Comparison of ENCODE assay signal across 14 cellular contexts in genomic region chr5:67287795-67288194, GRCh38.
DNase-seq lines count a peak whose midpoint lies in the region; ATAC-seq, FAIRE-seq and TF ChIP-seq lines count a peak whose summit lies in the region.
"Had no signal": no experiment of that assay in that cellular context is flagged by ENCODE, and none has a peak within 500 bp of the region (broad histone marks: within the 10 kb centered on the region; RNA-seq: fewer than 3 reads in every experiment).

No MANE protein-coding gene starts in this region.

- intact Hi-C loops in upper lobe of right lung (cut with DNase I) = no loop called here

- no peak overlapping the region for H3K27ac Mint-ChIP-seq in naive thymus-derived CD8-positive, alpha-beta T cell
- H3K27ac Mint-ChIP-seq: activated CD4-positive, alpha-beta T cell treated with anti-CD3 and anti-CD28 coated beads, Interleukin-2, amount 10 ng/mL, durations not matched to agents 24 days and 14 days; effector memory CD8-positive, alpha-beta T cell had no signal

- no peak overlapping the region for H3K4me3 ChIP-seq in astrocyte of the spinal cord (ENCODE audit: low read depth, low read length)
- H3K4me3 ChIP-seq in upper lobe of right lung = no peak overlapping the region
- H3K4me3 ChIP-seq in brain microvascular endothelial cell (ENCODE audit: low read depth, low read length) = no peak overlapping the region
- H3K4me3 ChIP-seq: pancreas, SJCRH30, thyroid gland had no signal

- H3K4me1 Mint-ChIP-seq in naive thymus-derived CD8-positive, alpha-beta T cell = peaks cover 0 to 5% (median 1%) of the 10 kb centered on the region in 4 donors
- H3K4me1 Mint-ChIP-seq: activated CD4-positive, alpha-beta T cell treated with anti-CD3 and anti-CD28 coated beads, Interleukin-2, amount 10 ng/mL, durations not matched to agents 24 days and 14 days had no signal

- H3K4me1 ChIP-seq in upper lobe of right lung = peaks cover 15% of the 10 kb centered on the region
- H3K4me1 ChIP-seq: pancreas, SJCRH30 had no signal

- H3K9me3 Mint-ChIP-seq in naive thymus-derived CD8-positive, alpha-beta T cell = no peaks in the 10 kb centered on the region
- H3K9me3 Mint-ChIP-seq: activated CD4-positive, alpha-beta T cell treated with anti-CD3 and anti-CD28 coated beads, Interleukin-2, amount 10 ng/mL, durations not matched to agents 24 days and 14 days; effector memory CD8-positive, alpha-beta T cell had no signal

- H3K27me3 ChIP-seq in upper lobe of right lung = no peaks in the 10 kb centered on the region
- no peaks in the 10 kb centered on the region for H3K27me3 ChIP-seq in brain microvascular endothelial cell (replicated peaks)
- H3K27me3 ChIP-seq: pancreas, SJCRH30, thyroid gland had no signal

- H3K27ac ChIP-seq in upper lobe of right lung (no peak overlapping the region), brain microvascular endothelial cell (no peak overlapping the region)
- H3K27ac ChIP-seq: pancreas, SJCRH30 had no signal

- peak; percentile 48 for ATAC-seq in upper lobe of right lung
- ATAC-seq in naive thymus-derived CD8-positive, alpha-beta T cell = no peak
- ATAC-seq: effector memory CD8-positive, alpha-beta T cell had no signal

- TF ChIP-seq POLR2A in GM12892 (IDR thresholded peaks at IDR 0.05; ENCODE audit: low read depth, low read length) = no peak

- H3K36me3 Mint-ChIP-seq in naive thymus-derived CD8-positive, alpha-beta T cell = no peaks in the 10 kb centered on the region

- in situ Hi-C loops in astrocyte of the spinal cord (cut with HindIII; ENCODE audit: low sequenced_read_pairs) (no loop called here), brain microvascular endothelial cell (cut with HindIII; ENCODE audit: low pct_ligation_motif_present, low sequenced_read_pairs) (no loop called here)

- peak; percentile 31 for DNase-seq in NCI-H446 treated with DMSO at 0.1 percent for 48 hours (lab: John Stamatoyannopoulos, UW)
- no peak for DNase-seq in NCI-H446 (lab: John Stamatoyannopoulos, UW)
- peak; percentile 84 for DNase-seq in astrocyte of the spinal cord (ENCODE audit: low read depth, low spot score)
- peak; percentile 15 for DNase-seq in kidney tubule cell (ENCODE audit: low spot score)
- no peak for DNase-seq in upper lobe of right lung
- no peak for DNase-seq in brain microvascular endothelial cell
- no peak for DNase-seq in GM12892 (ENCODE audit: insufficient read length)
- DNase-seq in naive thymus-derived CD8-positive, alpha-beta T cell = no peak
- DNase-seq: activated CD4-positive, alpha-beta T cell treated with anti-CD3 and anti-CD28 coated beads, Interleukin-2, amount 10 ng/mL, durations not matched to agents 24 days and 14 days; activated gamma-delta T cell; effector memory CD8-positive, alpha-beta T cell; pancreas; SJCRH30; thyroid gland had no signal

- TF ChIP-seq CTCF in astrocyte of the spinal cord (IDR thresholded peaks at IDR 0.05; ENCODE audit: low read depth, low read length) = no peak
- TF ChIP-seq CTCF in upper lobe of right lung (IDR thresholded peaks at IDR 0.05) = no peak
- no peak for TF ChIP-seq CTCF in brain microvascular endothelial cell (IDR thresholded peaks at IDR 0.05; ENCODE audit: low read depth, low read length, missing control alignments)

- no peak for FAIRE-seq in GM12892 (lab: Jason Lieb, UNC)
- FAIRE-seq: pancreas had no signal

- no peaks in the 10 kb centered on the region for H3K9me3 ChIP-seq in upper lobe of right lung
- H3K9me3 ChIP-seq: pancreas, SJCRH30, thyroid gland had no signal

- no peaks in the 10 kb centered on the region for H3K36me3 ChIP-seq in upper lobe of right lung
- H3K36me3 ChIP-seq in brain microvascular endothelial cell (replicated peaks) = no peaks in the 10 kb centered on the region
- H3K36me3 ChIP-seq: pancreas, SJCRH30, thyroid gland had no signal

- H3K4me3 Mint-ChIP-seq in naive thymus-derived CD8-positive, alpha-beta T cell = no peak overlapping the region
- H3K4me3 Mint-ChIP-seq: activated CD4-positive, alpha-beta T cell treated with anti-CD3 and anti-CD28 coated beads, Interleukin-2, amount 10 ng/mL, durations not matched to agents 24 days and 14 days; effector memory CD8-positive, alpha-beta T cell had no signal

- peaks cover 0 to 9% (median 0%) of the 10 kb centered on the region in 5 donors for H3K27me3 Mint-ChIP-seq in naive thymus-derived CD8-positive, alpha-beta T cell
- H3K27me3 Mint-ChIP-seq: activated CD4-positive, alpha-beta T cell treated with anti-CD3 and anti-CD28 coated beads, Interleukin-2, amount 10 ng/mL, durations not matched to agents 24 days and 14 days; effector memory CD8-positive, alpha-beta T cell had no signal

- POLR2A ChIA-PET in naive thymus-derived CD8-positive, alpha-beta T cell (lab: Charles Lee) = interaction anchor here (0.6 kb wide), 1 partner anchor 379 kb away, joined by 3 read pairs; no protein-coding TSS in a partner anchor

Comparison
In these comparisons a context has a peak if more than half of its experiments do, and no peak if none do; other contexts are left out.
1. DNase-seq: peak in NCI-H446 treated with DMSO at 0.1 percent for 48 hours (single experiment), astrocyte of the spinal cord (single experiment) and kidney tubule cell (single experiment); none in NCI-H446 (0 of 2), upper lobe of right lung (single experiment), brain microvascular endothelial cell (single experiment), GM12892 (single experiment) and naive thymus-derived CD8-positive, alpha-beta T cell (0 of 10).